In the genomic region with DNA sequence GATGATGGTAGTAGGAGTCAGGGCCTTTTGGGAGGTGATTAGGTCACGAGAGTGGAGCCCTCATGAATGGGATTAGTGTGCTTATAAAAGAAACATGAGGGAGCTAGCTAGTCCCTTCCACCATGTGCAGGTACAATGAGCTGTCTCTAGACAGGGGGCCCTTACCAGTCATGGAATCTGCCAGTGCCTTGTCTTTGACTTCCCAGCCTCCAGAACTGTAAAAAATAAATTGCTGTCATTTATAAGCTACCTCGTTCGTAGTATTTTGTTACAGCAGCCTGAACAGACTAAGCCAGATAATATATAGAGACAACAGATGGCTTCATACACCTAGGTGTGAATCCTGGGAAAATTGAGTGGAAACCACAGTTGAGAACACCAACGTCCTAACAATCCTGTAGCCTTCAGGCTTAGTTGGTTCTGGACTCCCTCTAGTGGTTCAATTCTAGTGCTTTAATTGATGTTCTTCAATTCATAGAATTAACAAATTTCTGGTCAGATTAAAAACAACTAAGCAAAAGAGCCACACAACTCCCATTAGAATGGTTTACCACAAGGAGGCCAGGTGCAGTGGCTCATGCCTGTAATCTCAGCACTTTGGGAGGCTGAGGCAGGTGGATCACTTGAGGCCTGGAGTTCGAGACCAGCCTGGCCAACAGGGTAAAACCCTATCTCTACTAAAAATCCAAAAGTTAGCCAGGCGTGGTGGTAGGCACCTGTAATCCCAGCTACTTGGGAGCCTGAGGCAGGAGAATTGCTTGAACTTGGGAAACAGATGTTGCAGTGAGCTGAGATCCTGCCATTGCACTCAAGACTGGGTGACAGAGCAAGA, we compare ENCODE assay signal across 9 cellular contexts. TPM values are rescaled to one million over a fixed set of nuclear protein-coding genes. Genes with fewer than 3 reads are reported as not detected.
DNase-seq lines count a peak whose midpoint lies in the region; ATAC-seq and TF ChIP-seq lines count a peak whose summit lies in the region.
"Had no signal": no experiment of that assay in that cellular context is flagged by ENCODE, and none has a peak within 500 bp of the region (broad histone marks: within the 10 kb centered on the region; RNA-seq: fewer than 3 reads in every experiment).

No MANE protein-coding gene starts in this region.

- WGBS in body of pancreas, 2 donors, result 37 to 42% methylated on average over 6 of the region's 6 CpGs
- WGBS in right lobe of liver (ENCODE audit: insufficient coverage, low coverage, low lambda C conversion rate, missing lambda C conversion rate), result 43% methylated on average over 5 of the region's 6 CpGs

- DNase-seq in ACHN (peak; percentile 63), GM10266 (ENCODE audit: extremely low spot score) (no peak), NCI-H2196 treated with DMSO at 0.1 percent for 48 hours (lab: John Stamatoyannopoulos, UW; ENCODE audit: unreplicated experiment) (peak; percentile 5), body of pancreas (peak in 2 of 4 donors; percentile 29 to 51), right lobe of liver (no peak), COLO829 (ENCODE audit: low spot score) (no peak)
- DNase-seq in effector CD4-positive, alpha-beta T cell, result no peak
- no peak for DNase-seq in activated naive CD4-positive, alpha-beta T cell treated with anti-CD3 and anti-CD28 coated beads, Interleukin-2, amount 50 U/mL, for 72 hours (ENCODE audit: low spot score in 2 of 2)

- TF ChIP-seq POLR2A in body of pancreas (IDR thresholded peaks at IDR 0.05) (no peak), right lobe of liver (IDR thresholded peaks at IDR 0.05) (no peak)

- peaks cover 64% of the 10 kb centered on the region for H3K4me1 ChIP-seq in body of pancreas
- peaks cover 0 to 38% (median 13%) of the 10 kb centered on the region in 4 donors for H3K4me1 ChIP-seq in right lobe of liver

- in situ Hi-C loops in ACHN (cut with HindIII; ENCODE audit: low pct_ligation_motif_present, low pct_unique_long_range_greater_than_20kb, low sequenced_read_pairs), result loop anchor here (25.0 kb wide), 1 partner anchor 187 kb away; no protein-coding TSS in a partner anchor

- H3K27ac Mint-ChIP-seq in activated naive CD4-positive, alpha-beta T cell treated with anti-CD3 and anti-CD28 coated beads, Interleukin-2, amount 50 U/mL, for 72 hours, result no peak overlapping the region

- no peaks in the 10 kb centered on the region for H3K27me3 ChIP-seq in body of pancreas
- H3K27me3 ChIP-seq in right lobe of liver, result no peaks in the 10 kb centered on the region

- intact Hi-C loops in body of pancreas (cut with DNase I), result no loop called here
- intact Hi-C loops in right lobe of liver (cut with DNase I), result loop anchor here in 1 of 2 donors (10.0 kb wide), 1 partner anchor 85 kb away; no protein-coding TSS in a partner anchor

- peak; percentile 61 for TF ChIP-seq CTCF in GM10266 (IDR thresholded peaks at IDR 0.05; ENCODE audit: control insufficient read depth, insufficient read depth, low read depth, missing control alignments)
- peak; percentile 61 to 93 (median 87) for TF ChIP-seq CTCF in body of pancreas (IDR thresholded peaks at IDR 0.05)
- TF ChIP-seq CTCF in right lobe of liver (IDR thresholded peaks at IDR 0.05), result peak; percentile 77 to 89 (median 80)

- no peaks in the 10 kb centered on the region for H3K36me3 ChIP-seq in body of pancreas (replicated peaks in 1 of 2; ENCODE audit: insufficient read depth in 1 of 2, low read depth in 2 of 2)
- no peaks in the 10 kb centered on the region for H3K36me3 ChIP-seq in right lobe of liver

- H3K4me3 ChIP-seq in body of pancreas, result no peak overlapping the region
- no peak overlapping the region for H3K4me3 ChIP-seq in right lobe of liver

- H3K9me3 ChIP-seq in body of pancreas (no peaks in the 10 kb centered on the region), right lobe of liver (no peaks in the 10 kb centered on the region)

- peak overlapping the region in 3 of 4 donors; percentile 14 to 89 (median 50) for H3K27ac ChIP-seq in body of pancreas
- no peak overlapping the region for H3K27ac ChIP-seq in right lobe of liver

- ATAC-seq in body of pancreas, result peak; percentile 35
- ATAC-seq in right lobe of liver, result peak; percentile 34 to 49 (median 37)
- ATAC-seq in activated naive CD4-positive, alpha-beta T cell treated with anti-CD3 and anti-CD28 coated beads, Interleukin-2, amount 50 U/mL, for 72 hours, result no peak

- H3K9me3 Mint-ChIP-seq in activated naive CD4-positive, alpha-beta T cell treated with anti-CD3 and anti-CD28 coated beads, Interleukin-2, amount 50 U/mL, for 72 hours, result no peaks in the 10 kb centered on the region

- H3K36me3 Mint-ChIP-seq in activated naive CD4-positive, alpha-beta T cell treated with anti-CD3 and anti-CD28 coated beads, Interleukin-2, amount 50 U/mL, for 72 hours, result peaks cover 6 to 8% of the 10 kb centered on the region in 2 donors

RNA-seq across cellular contexts. Expression of a gene that starts 21.3 kb away (rescaled TPM):
- total RNA-seq in body of pancreas (1,000 to 10,000 TPM; 1,064 to 1,447 TPM), right lobe of liver (1,000 to 10,000 TPM in 1 of 6 experiments, 100 to 1,000 TPM in 5; 404 to 1,363 (median 579) TPM)
- total RNA-seq in activated naive CD4-positive, alpha-beta T cell treated with anti-CD3 and anti-CD28 coated beads, Interleukin-2, amount 50 U/mL, for 72 hours, result 1 to 10 TPM; 1.4 to 3.7 TPM
- total RNA-seq: glomerular endothelial cell had no signal

Comparison
In these comparisons a context has a peak if more than half of its experiments do, and no peak if none do; other contexts are left out.
1. DNase-seq: peak in ACHN (single experiment) and NCI-H2196 treated with DMSO at 0.1 percent for 48 hours (single experiment); none in GM10266 (single experiment), right lobe of liver (0 of 3), effector CD4-positive, alpha-beta T cell (single experiment), COLO829 (single experiment) and activated naive CD4-positive, alpha-beta T cell treated with anti-CD3 and anti-CD28 coated beads, Interleukin-2, amount 50 U/mL, for 72 hours (0 of 2).
2. ATAC-seq: peak in body of pancreas (single experiment) and right lobe of liver (4 of 4); none in activated naive CD4-positive, alpha-beta T cell treated with anti-CD3 and anti-CD28 coated beads, Interleukin-2, amount 50 U/mL, for 72 hours (0 of 2).
3. H3K27ac ChIP-seq: peak in body of pancreas (3 of 4); none in right lobe of liver (0 of 3).
4. RNA of a gene that starts 21.3 kb away (total RNA-seq): 1,064 to 1,447 TPM in body of pancreas and 404 to 1,363 TPM in right lobe of liver; 1.4 to 3.7 TPM in activated naive CD4-positive, alpha-beta T cell treated with anti-CD3 and anti-CD28 coated beads, Interleukin-2, amount 50 U/mL, for 72 hours; every median in the first group is over 10 times any median in the second.
5. Peak in every context shown above with its lines, with median percentiles within 50 percentile points of each other: CTCF ChIP-seq.